Comparison of ENCODE assay signal across 8 cellular contexts in the genomic region with DNA sequence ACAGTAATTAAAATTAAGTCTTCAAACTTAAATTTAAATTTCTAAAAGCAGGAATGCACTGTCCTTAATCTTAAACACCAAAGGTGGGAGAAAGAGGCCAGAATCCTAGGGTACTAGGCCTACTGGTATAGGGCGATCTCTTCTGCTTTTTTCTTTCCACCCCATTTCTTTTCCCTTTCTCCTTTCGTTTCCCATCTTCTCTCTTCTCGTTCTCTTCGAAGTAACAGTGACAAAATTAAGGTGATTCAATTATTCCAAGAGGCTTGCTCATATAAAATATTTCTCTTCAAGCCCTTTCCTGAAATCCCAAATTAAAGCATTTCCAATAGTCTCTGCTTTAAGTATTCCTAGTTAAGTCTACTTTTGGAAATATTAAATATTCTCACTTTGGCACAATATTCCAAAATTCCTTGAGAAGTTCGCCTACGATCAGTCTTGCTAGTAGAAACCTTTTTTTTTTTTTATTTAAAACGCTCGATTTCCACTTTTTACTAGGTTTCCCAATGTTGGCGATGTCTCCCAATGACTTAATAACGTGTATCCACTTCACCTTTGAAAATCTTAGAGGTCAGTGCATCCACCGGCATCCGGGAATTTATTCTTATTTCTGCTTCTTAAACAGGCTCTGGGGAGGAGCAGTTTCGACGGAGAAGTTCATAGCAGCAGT. TPM values are rescaled to one million over a fixed set of nuclear protein-coding genes. Genes with fewer than 3 reads are reported as not detected.
DNase-seq lines count a peak whose midpoint lies in the region; ATAC-seq and TF ChIP-seq lines count a peak whose summit lies in the region.

No MANE protein-coding gene starts in this region.

- H3K9me3 Mint-ChIP-seq in naive B cell: no peaks in the 10 kb centered on the region

- peak overlapping the region; percentile 99 for H3K4me2 ChIP-seq in KMS-11

- H3K27me3 Mint-ChIP-seq in naive B cell: no peaks in the 10 kb centered on the region

- H4K20me1 ChIP-seq in KMS-11 (ENCODE audit: insufficient read depth): peaks cover 9% of the 10 kb centered on the region; the same call in 1 of the 2 replicates

- peak overlapping the region; percentile 90 for H2AFZ ChIP-seq in KMS-11 (ENCODE audit: low read depth)

- H3K4me3 ChIP-seq in AG10803 (ENCODE audit: low read length): peak overlapping the region; percentile 66
- no peak overlapping the region for H3K4me3 ChIP-seq in KMS-11 (IDR thresholded peaks at IDR 0.05; ENCODE audit: insufficient read depth, low read depth, low read length)
- peak overlapping the region; percentile 91 for H3K4me3 ChIP-seq in choroid plexus epithelial cell (ENCODE audit: low read depth, low read length)

- H3K27ac ChIP-seq in KMS-11: peak overlapping the region; percentile 82

- H3K4me1 Mint-ChIP-seq in naive B cell: peaks cover 38 to 54% (median 45%) of the 10 kb centered on the region in 3 donors

- no peak for DNase-seq in AG10803 (ENCODE audit: low read depth)
- DNase-seq in choroid plexus epithelial cell (ENCODE audit: low read depth): no peak
- peak; percentile 7 for DNase-seq in naive B cell
- no peak for DNase-seq in NCI-H2227 treated with DMSO at 0.1 percent for 48 hours (lab: John Stamatoyannopoulos, UW)
- no peak for DNase-seq in NK-92 treated with Interleukin-12 subunit alpha and Interleukin-12 subunit beta, amount 100 ng/mL, for 24 hours (lab: John Stamatoyannopoulos, UW)
- DNase-seq in effector CD8-positive, alpha-beta T cell (lab: John Stamatoyannopoulos, UW): no peak

- peaks cover 35% of the 10 kb centered on the region for H3K79me2 ChIP-seq in KMS-11 (ENCODE audit: insufficient read depth, low read depth)

- peak overlapping the region; percentile 87 to 97 (median 92) for H3K4me3 Mint-ChIP-seq in naive B cell

- peak overlapping the region; percentile 77 for H3K9ac ChIP-seq in KMS-11

- TF ChIP-seq POLR2A in GM18505 (IDR thresholded peaks at IDR 0.05; ENCODE audit: borderline replicate concordance, extremely low read depth, insufficient read depth, insufficient read length): no peak

- H3K36me3 ChIP-seq in KMS-11 (ENCODE audit: insufficient read depth): no peaks in the 10 kb centered on the region

- no peaks in the 10 kb centered on the region for H3K27me3 ChIP-seq in KMS-11 (ENCODE audit: insufficient read depth, low read depth)

- no peak for TF ChIP-seq CTCF in AG10803 (conservative IDR thresholded peaks at IDR 0.05; ENCODE audit: low read length)
- TF ChIP-seq CTCF in KMS-11 (conservative IDR thresholded peaks at IDR 0.05; ENCODE audit: low read depth, low read length): no peak
- no peak for TF ChIP-seq CTCF in choroid plexus epithelial cell (conservative IDR thresholded peaks at IDR 0.05; ENCODE audit: low read depth, low read length)

- H3K27ac Mint-ChIP-seq in naive B cell: peak overlapping the region; percentile 63 to 98 (median 98)

- H3K4me1 ChIP-seq in KMS-11 (ENCODE audit: low read depth, poor library complexity, severe bottlenecking): peaks cover 42% of the 10 kb centered on the region

- no peak for ATAC-seq in naive B cell (ENCODE audit: low read depth in 2 of 2)
- ATAC-seq in GM18505 (IDR thresholded peaks at IDR 0.05; ENCODE audit: unreplicated experiment): no peak

- no peaks in the 10 kb centered on the region for H3K36me3 Mint-ChIP-seq in naive B cell

RNA-seq across cellular contexts. Expression of a gene that starts 0.8 kb away (rescaled TPM):
- 10 to 100 TPM; 26.7 to 68.2 (median 47.2) TPM for polyA plus RNA-seq in naive B cell (ENCODE audit: low read depth in 6 of 6)
